In genomic region chr16:4767872-4768548, GRCh38 we compare ENCODE assay signal across 1 cellular context.
TF ChIP-seq lines count a peak whose summit lies in the region.

No MANE protein-coding gene starts in this region.

TF ChIP-seq in WTC11, 78 proteins besides CTCF, POLR2A, EP300 and RAD21 (continued from another document):
- TF ChIP-seq, protein P1, sequence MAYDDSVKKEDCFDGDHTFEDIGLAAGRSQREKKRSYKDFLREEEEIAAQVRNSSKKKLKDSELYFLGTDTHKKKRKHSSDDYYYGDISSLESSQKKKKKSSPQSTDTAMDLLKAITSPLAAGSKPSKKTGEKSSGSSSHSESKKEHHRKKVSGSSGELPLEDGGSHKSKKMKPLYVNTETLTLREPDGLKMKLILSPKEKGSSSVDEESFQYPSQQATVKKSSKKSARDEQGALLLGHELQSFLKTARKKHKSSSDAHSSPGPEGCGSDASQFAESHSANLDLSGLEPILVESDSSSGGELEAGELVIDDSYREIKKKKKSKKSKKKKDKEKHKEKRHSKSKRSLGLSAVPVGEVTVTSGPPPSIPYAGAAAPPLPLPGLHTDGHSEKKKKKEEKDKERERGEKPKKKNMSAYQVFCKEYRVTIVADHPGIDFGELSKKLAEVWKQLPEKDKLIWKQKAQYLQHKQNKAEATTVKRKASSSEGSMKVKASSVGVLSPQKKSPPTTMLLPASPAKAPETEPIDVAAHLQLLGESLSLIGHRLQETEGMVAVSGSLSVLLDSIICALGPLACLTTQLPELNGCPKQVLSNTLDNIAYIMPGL (CRISPR knock-in tag; IDR thresholded peaks at IDR 0.05): no peak
- TF ChIP-seq ZNF416 (CRISPR knock-in tag; IDR thresholded peaks at IDR 0.05): no peak
